ENCODE assay signal across 8 cellular contexts in the genomic region with DNA sequence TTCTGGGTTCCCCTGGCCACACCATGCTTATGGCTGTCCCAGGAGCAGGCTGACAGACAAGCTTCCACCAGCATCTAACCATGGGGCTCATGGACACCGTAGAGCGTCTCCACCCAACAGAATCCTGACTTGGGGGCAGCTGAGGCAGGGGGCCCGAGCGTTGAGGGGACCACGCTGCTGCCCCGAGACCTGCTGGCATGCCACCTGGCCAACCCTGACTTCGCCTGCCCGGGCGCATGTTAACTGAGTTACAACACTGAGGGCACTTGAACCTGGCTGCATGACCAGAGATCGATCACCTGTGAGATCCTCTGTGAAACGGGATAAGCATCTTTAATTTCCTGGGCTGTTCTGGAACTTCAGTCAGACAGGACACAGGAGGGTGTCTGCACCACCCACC. TPM values are rescaled to one million over a fixed set of nuclear protein-coding genes. Genes with fewer than 3 reads are reported as not detected.
DNase-seq lines count a peak whose midpoint lies in the region; ATAC-seq and TF ChIP-seq lines count a peak whose summit lies in the region.

No MANE protein-coding gene starts in this region.

- H3K4me3 Mint-ChIP-seq in activated CD4-positive, alpha-beta T cell treated with anti-CD3 and anti-CD28 coated beads for 36 hours = peak overlapping the region; percentile 67

- H3K27ac Mint-ChIP-seq in activated CD4-positive, alpha-beta T cell treated with anti-CD3 and anti-CD28 coated beads for 36 hours = peak overlapping the region; percentile 79

- ATAC-seq in activated CD4-positive, alpha-beta T cell treated with anti-CD3 and anti-CD28 coated beads for 36 hours = no peak
- ATAC-seq in lower lobe of right lung = no peak
- ATAC-seq in HG03045 (IDR thresholded peaks at IDR 0.05; ENCODE audit: unreplicated experiment) = no peak
- no peak for ATAC-seq in GM21786 (IDR thresholded peaks at IDR 0.05; ENCODE audit: unreplicated experiment)

- peak overlapping the region in 4 of 5 donors; percentile 92 to 98 (median 95) for H3K27ac ChIP-seq in adrenal gland
- H3K27ac ChIP-seq in lower lobe of right lung = peak overlapping the region; percentile 94
- H3K27ac ChIP-seq in subcutaneous abdominal adipose tissue (ENCODE audit: low read depth, low read length) = peak overlapping the region; percentile 99

- CTCF ChIA-PET in activated CD4-positive, alpha-beta T cell treated with anti-CD3 and anti-CD28 coated beads for 36 hours (lab: Charles Lee) = interaction anchor here (0.8 to 6.7 kb wide), 5 partner anchors 12 to 221 kb away, joined by 3 to 57 read pairs (median 6); partner anchors contain the start of gene PPM1F

- TF ChIP-seq POLR2A in adrenal gland (IDR thresholded peaks at IDR 0.05) = no peak

- H3K9me3 Mint-ChIP-seq in activated CD4-positive, alpha-beta T cell treated with anti-CD3 and anti-CD28 coated beads for 36 hours (ENCODE audit: low read depth) = no peaks in the 10 kb centered on the region

- H3K4me3 ChIP-seq in adrenal gland (no peak overlapping the region), lower lobe of right lung (peak overlapping the region; percentile 61), subcutaneous abdominal adipose tissue (ENCODE audit: low read depth in 1 of 5, low read length in 5 of 5) (peak overlapping the region; percentile 32 to 96 (median 89))

- no peak for DNase-seq in activated CD4-positive, alpha-beta T cell treated with anti-CD3 and anti-CD28 coated beads for 36 hours
- no peak for DNase-seq in activated CD4-positive, alpha-beta T cell treated with anti-CD3 and anti-CD28 coated beads, Interleukin-2, amount 50 U/mL, for 4 hours
- DNase-seq in adrenal gland (no peak), lower lobe of right lung (no peak), NCI-H82 treated with DMSO at 0.1 percent for 48 hours (lab: John Stamatoyannopoulos, UW; ENCODE audit: unreplicated experiment) (no peak)

- intact Hi-C loops in activated CD4-positive, alpha-beta T cell treated with anti-CD3 and anti-CD28 coated beads for 36 hours (cut with DNase I, micrococcal nuclease) = loop anchor here (1.0 to 5.0 kb wide), 7 partner anchors 14 to 226 kb away; partner anchors contain the start of genes MAPK1 (in 2 of the 2), PPM1F (in 2 of the 2) and TOP3B (in 1 of the 2)
- intact Hi-C loops in adrenal gland (cut with DNase I) = loop anchor here in 1 of 2 donors (5.0 to 10.0 kb wide), 3 partner anchors 74 to 227 kb away; partner anchors contain the start of gene MAPK1
- intact Hi-C loops in lower lobe of right lung (cut with DNase I) = loop anchor here (10.0 kb wide), 1 partner anchor 224 kb away; no protein-coding TSS in a partner anchor

- 67 to 82% (median 77%) methylated on average over 6 to 11 of the region's 11 CpGs for WGBS in adrenal gland, 4 donors

- peak overlapping the region; percentile 72 to 98 (median 86) for H3K9ac ChIP-seq in subcutaneous abdominal adipose tissue (ENCODE audit: low read length in 5 of 5)

- H3K9me3 ChIP-seq in adrenal gland (replicated peaks in 1 of 3) (no peaks in the 10 kb centered on the region), lower lobe of right lung (no peaks in the 10 kb centered on the region), subcutaneous abdominal adipose tissue (ENCODE audit: control insufficient read depth in 5 of 5, low read length in 5 of 5) (no peaks in the 10 kb centered on the region)

- H3K4me1 ChIP-seq in adrenal gland (replicated peaks in 1 of 2) (peaks cover 39 to 68% of the 10 kb centered on the region in 2 donors), lower lobe of right lung (peaks cover 86% of the 10 kb centered on the region), subcutaneous abdominal adipose tissue (ENCODE audit: control insufficient read depth in 5 of 5, insufficient read depth in 5 of 5, low read length in 5 of 5) (peaks cover 41 to 87% (median 76%) of the 10 kb centered on the region in 5 donors)

- peaks cover 10% of the 10 kb centered on the region for H3K36me3 Mint-ChIP-seq in activated CD4-positive, alpha-beta T cell treated with anti-CD3 and anti-CD28 coated beads for 36 hours (ENCODE audit: low read depth)

- POLR2A ChIA-PET in activated CD4-positive, alpha-beta T cell treated with anti-CD3 and anti-CD28 coated beads for 36 hours (lab: Charles Lee) = no interaction called here

- TF ChIP-seq CTCF in adrenal gland (IDR thresholded peaks at IDR 0.05) (no peak), lower lobe of right lung (IDR thresholded peaks at IDR 0.05) (no peak)

- H3K27me3 Mint-ChIP-seq in activated CD4-positive, alpha-beta T cell treated with anti-CD3 and anti-CD28 coated beads for 36 hours = no peaks in the 10 kb centered on the region

- peaks cover 43% of the 10 kb centered on the region for H3K4me1 Mint-ChIP-seq in activated CD4-positive, alpha-beta T cell treated with anti-CD3 and anti-CD28 coated beads for 36 hours

- H3K36me3 ChIP-seq in adrenal gland (replicated peaks in 1 of 2) (peaks cover 0 to 24% of the 10 kb centered on the region in 2 donors), lower lobe of right lung (peaks cover 17% of the 10 kb centered on the region), subcutaneous abdominal adipose tissue (ENCODE audit: control insufficient read depth in 5 of 5, insufficient read depth in 5 of 5, low read length in 5 of 5) (peaks cover 0 to 21% (median 13%) of the 10 kb centered on the region in 5 donors)

- H3K27me3 ChIP-seq in adrenal gland (no peaks in the 10 kb centered on the region), lower lobe of right lung (ENCODE audit: low read depth) (no peaks in the 10 kb centered on the region), subcutaneous abdominal adipose tissue (ENCODE audit: control insufficient read depth in 5 of 5, insufficient read depth in 4 of 5, low read length in 5 of 5) (no peaks in the 10 kb centered on the region)

RNA-seq across cellular contexts. Expression of gene PPM1F, which starts 13.7 kb away (rescaled TPM):
- 10 to 100 TPM; 23.6 to 27.7 TPM for total RNA-seq in activated CD4-positive, alpha-beta T cell treated with anti-CD3 and anti-CD28 coated beads for 36 hours
- total RNA-seq in adrenal gland (10 to 100 TPM; 38.8 to 60.6 (median 45.5) TPM), lower lobe of right lung (51.0 TPM)
- polyA plus RNA-seq in adrenal gland = 10 to 100 TPM in 2 of 3 donors, 1 to 10 TPM in 1; 9.9 to 29.2 (median 20.1) TPM

RNA-seq across cellular contexts. Expression of gene TOP3B, which starts 43.7 kb away (rescaled TPM):
- 10 to 100 TPM; 27.3 to 33.8 TPM for total RNA-seq in activated CD4-positive, alpha-beta T cell treated with anti-CD3 and anti-CD28 coated beads for 36 hours
- 10 to 100 TPM; 15.3 to 31.0 (median 24.5) TPM for total RNA-seq in adrenal gland
- polyA plus RNA-seq in adrenal gland = 10 to 100 TPM in 2 of 3 donors, 1 to 10 TPM in 1; 8.5 to 31.8 (median 18.6) TPM
- 32.1 TPM for total RNA-seq in lower lobe of right lung

Comparison
In these comparisons a context has a peak if more than half of its experiments do, and no peak if none do; other contexts are left out.
1. H3K4me3 ChIP-seq: peak in lower lobe of right lung (single experiment) and subcutaneous abdominal adipose tissue (5 of 5); none in adrenal gland (0 of 4).
2. Peak in every context shown above with its lines, with median percentiles within 50 percentile points of each other: H3K27ac ChIP-seq.